18 cellular contexts compared by ENCODE assay signal in genomic region chr14:103131580-103131979, GRCh38. TPM values are rescaled to one million over a fixed set of nuclear protein-coding genes. Genes with fewer than 3 reads are reported as not detected.
DNase-seq lines count a peak whose midpoint lies in the region; ATAC-seq and TF ChIP-seq lines count a peak whose summit lies in the region.
"Had no signal": no experiment of that assay in that cellular context is flagged by ENCODE, and none has a peak within 500 bp of the region (broad histone marks: within the 10 kb centered on the region; RNA-seq: fewer than 3 reads in every experiment).

No MANE protein-coding gene starts in this region.

- no peak overlapping the region for H2AK9ac ChIP-seq in IMR-90 (replicated peaks; ENCODE audit: low read depth, low read length, poor library complexity)

- no peak for DNase-seq in IMR-90
- peak in 1 of 4 donors; percentile 5 for DNase-seq in body of pancreas
- no peak for DNase-seq in type B pancreatic cell (ENCODE audit: extremely low spot score, unreplicated experiment)
- DNase-seq in WTC11 (ENCODE audit: low spot score), result no peak
- DNase-seq: ACHN; AML-193; DMS153; NCI-H1436; NCI-H2171; NCI-H446; NK-92 treated with Interleukin-12 subunit alpha and Interleukin-12 subunit beta, amount 100 ng/mL, for 24 hours had no signal

- H3K4me3 ChIP-seq in IMR-90 (ENCODE audit: insufficient read depth, low read depth, low read length), result no peak overlapping the region
- H3K4me3 ChIP-seq in body of pancreas, result no peak overlapping the region
- H3K4me3 ChIP-seq: HAP-1, K562 had no signal

- H2BK120ac ChIP-seq in IMR-90 (ENCODE audit: low read depth, low read length), result no peak overlapping the region

- TF ChIP-seq CTCF in IMR-90 (conservative IDR thresholded peaks at IDR 0.05; ENCODE audit: low read depth, low read length), result no peak
- TF ChIP-seq CTCF in body of pancreas (IDR thresholded peaks at IDR 0.05), result no peak
- no peak for TF ChIP-seq CTCF in nephron (IDR thresholded peaks at IDR 0.05; ENCODE audit: unreplicated experiment in 3 of 3)
- TF ChIP-seq CTCF in type B pancreatic cell (conservative IDR thresholded peaks at IDR 0.05), result no peak
- TF ChIP-seq CTCF in WTC11 (IDR thresholded peaks at IDR 0.05), result no peak

- no peaks in the 10 kb centered on the region for H3K9me3 Mint-ChIP-seq in nephron
- H3K9me3 Mint-ChIP-seq in type B pancreatic cell, result no peaks in the 10 kb centered on the region
- H3K9me3 Mint-ChIP-seq in WTC11, result no peaks in the 10 kb centered on the region

- peaks cover 3% of the 10 kb centered on the region; the same call in 1 of the 2 replicates for H4K20me1 ChIP-seq in IMR-90 (ENCODE audit: insufficient read depth, low read length)

- BruUV-seq in IMR-90 (replicated peaks; lab: Mats Ljungman, UMichigan), result no TSS peak

- dilution Hi-C loops in IMR-90 (cut with HindIII; ENCODE audit: low sequenced_read_pairs, unreplicated experiment), result no loop called here

- 100% methylated on average over 2 of the region's 9 CpGs; no CpG with 5 or more reads in 1 of the 2 experiments for WGBS in IMR-90 (ENCODE audit: extremely low coverage in 2 of 2, insufficient read length in 1 of 2), 2 experiments
- 94 to 100% methylated on average over 5 to 9 of the region's 9 CpGs for WGBS in body of pancreas, 2 donors

- no peak overlapping the region for H4K8ac ChIP-seq in IMR-90 (ENCODE audit: low read depth in 2 of 2, low read length in 2 of 2)

- H3K4me3 Mint-ChIP-seq in nephron, result no peak overlapping the region
- no peak overlapping the region for H3K4me3 Mint-ChIP-seq in type B pancreatic cell
- no peak overlapping the region for H3K4me3 Mint-ChIP-seq in WTC11

- ATAC-seq in IMR-90 (ENCODE audit: low read depth) (no peak), body of pancreas (no peak), WTC11 (no peak), HG03280 (IDR thresholded peaks at IDR 0.05; ENCODE audit: unreplicated experiment) (no peak), GM18907 (IDR thresholded peaks at IDR 0.05; ENCODE audit: unreplicated experiment) (no peak)
- ATAC-seq: K562 had no signal

- no peak overlapping the region for H2BK5ac ChIP-seq in IMR-90 (ENCODE audit: low read depth, low read length, poor library complexity, severe bottlenecking)

- TF ChIP-seq POLR2A in IMR-90 (IDR thresholded peaks at IDR 0.05; ENCODE audit: low read depth, low read length), result no peak
- TF ChIP-seq POLR2A in body of pancreas (IDR thresholded peaks at IDR 0.05), result no peak

- no peak overlapping the region for H4K91ac ChIP-seq in IMR-90 (ENCODE audit: insufficient read depth, low read depth, low read length)

- H3K9me1 ChIP-seq in IMR-90 (ENCODE audit: insufficient read depth, low read length), result peaks cover 10% of the 10 kb centered on the region

- peaks cover 2% of the 10 kb centered on the region; the same call in 1 of the 2 replicates for H3K27me3 ChIP-seq in IMR-90 (ENCODE audit: control insufficient read depth, insufficient read depth, low read length)
- no peaks in the 10 kb centered on the region for H3K27me3 ChIP-seq in body of pancreas

- H3K56ac ChIP-seq in IMR-90 (ENCODE audit: extremely low read depth, insufficient read depth, low read length), result no peak overlapping the region

- H3K27ac Mint-ChIP-seq in nephron (peak overlapping the region; percentile 90 to 93 (median 93)), type B pancreatic cell (peak overlapping the region; percentile 86), WTC11 (no peak overlapping the region)

- no peak overlapping the region for H3K14ac ChIP-seq in IMR-90 (replicated peaks; ENCODE audit: low read depth, low read length)

- no peak for TF ChIP-seq RAD21 in IMR-90 (IDR thresholded peaks at IDR 0.05; ENCODE audit: low read length)

- H3K27ac ChIP-seq in IMR-90 (ENCODE audit: insufficient read depth, low read length) (no peak overlapping the region), body of pancreas (peak overlapping the region; percentile 9 to 60 (median 28))

- no peaks in the 10 kb centered on the region for H3K36me3 ChIP-seq in IMR-90 (ENCODE audit: control insufficient read depth, insufficient read depth, low read length)
- H3K36me3 ChIP-seq in body of pancreas (replicated peaks in 1 of 2; ENCODE audit: insufficient read depth in 1 of 2, low read depth in 2 of 2), result peaks cover 0 to 3% of the 10 kb centered on the region in 2 donors

- peaks cover 31% of the 10 kb centered on the region for H3K4me1 Mint-ChIP-seq in nephron
- peaks cover 23% of the 10 kb centered on the region for H3K4me1 Mint-ChIP-seq in type B pancreatic cell (ENCODE audit: unreplicated experiment)
- H3K4me1 Mint-ChIP-seq in WTC11, result peaks cover 12% of the 10 kb centered on the region

- CTCF ChIA-PET in IMR-90 (lab: Yijun Ruan, JAX) (interaction anchor here (1.0 to 1.5 kb wide), 2 partner anchors 11 to 26 kb away, joined by 3 to 6 read pairs; no protein-coding TSS in a partner anchor), WTC11 (lab: Charles Lee) (interaction anchor here (1.3 to 12.3 kb wide), 4 partner anchors 9 to 54 kb away, joined by 3 to 199 read pairs (median 14); no protein-coding TSS in a partner anchor)

- no peak overlapping the region for H3K4me2 ChIP-seq in IMR-90 (ENCODE audit: low read depth, low read length)

- H3K9ac ChIP-seq in IMR-90 (ENCODE audit: low read depth, low read length), result no peak overlapping the region

- H3K4me1 ChIP-seq in IMR-90 (ENCODE audit: control insufficient read depth, insufficient read depth, low read length), result peaks cover 16% of the 10 kb centered on the region
- H3K4me1 ChIP-seq in body of pancreas, result peaks cover 56% of the 10 kb centered on the region
- H3K4me1 ChIP-seq: HAP-1 had no signal

- H3K79me1 ChIP-seq in IMR-90 (ENCODE audit: low read depth in 1 of 2, low read length in 2 of 2), result no peaks in the 10 kb centered on the region; a peak in 1 of 4 replicates

- H2AK5ac ChIP-seq in IMR-90 (ENCODE audit: low read depth, low read length), result no peak overlapping the region

- POLR2A ChIA-PET in IMR-90 (lab: Charles Lee; ENCODE audit: unreplicated experiment), result interaction anchor here (0.5 kb wide), 1 partner anchor 170 kb away, joined by 5 read pairs; no protein-coding TSS in a partner anchor
- POLR2A ChIA-PET in WTC11 (lab: Charles Lee), result no interaction called here

- H3K23ac ChIP-seq in IMR-90 (ENCODE audit: low read depth, low read length), result no peak overlapping the region

- H3K18ac ChIP-seq in IMR-90 (ENCODE audit: low read depth, low read length), result no peak overlapping the region

- no peak overlapping the region for H4K5ac ChIP-seq in IMR-90 (ENCODE audit: low read depth, low read length)

- H2AFZ ChIP-seq in IMR-90 (replicated peaks; ENCODE audit: low read length, poor library complexity), result peak overlapping the region; percentile 65

- no peak overlapping the region for H2BK15ac ChIP-seq in IMR-90 (ENCODE audit: low read depth, low read length)

- in situ Hi-C loops in IMR-90 (cut with MboI; ENCODE audit: low sequenced_read_pairs), result no loop called here

- intact Hi-C loops in IMR-90 (cut with micrococcal nuclease) (no loop called here), body of pancreas (cut with DNase I) (no loop called here)

- H3K27me3 Mint-ChIP-seq in nephron (ENCODE audit: low read depth) (peaks cover 18% of the 10 kb centered on the region), type B pancreatic cell (no peaks in the 10 kb centered on the region), WTC11 (ENCODE audit: low read depth) (peaks cover 13% of the 10 kb centered on the region)

- no peaks in the 10 kb centered on the region for H3K9me3 ChIP-seq in IMR-90 (ENCODE audit: control insufficient read depth, insufficient read depth, low read length)
- no peaks in the 10 kb centered on the region for H3K9me3 ChIP-seq in body of pancreas
- H3K9me3 ChIP-seq: HAP-1 had no signal

- H2BK20ac ChIP-seq in IMR-90 (ENCODE audit: low read depth, low read length), result peak overlapping the region; percentile 44; the same call in 1 of the 2 replicates

- peak overlapping the region; percentile 3; the same call in 1 of the 2 replicates for H3K4ac ChIP-seq in IMR-90 (ENCODE audit: low read depth, low read length)

- H3K36me3 Mint-ChIP-seq in nephron (ENCODE audit: low read depth) (peaks cover 13% of the 10 kb centered on the region), type B pancreatic cell (peaks cover 5% of the 10 kb centered on the region), WTC11 (peaks cover 5% of the 10 kb centered on the region; the same call in 1 of the 2 replicates)

TF ChIP-seq in IMR-90, 13 proteins besides CTCF, POLR2A, EP300 and RAD21 (continues in another document):
- TF ChIP-seq MXI1 (IDR thresholded peaks at IDR 0.05; ENCODE audit: borderline replicate concordance, low read depth, low read length) (no peak), RCOR1 (IDR thresholded peaks at IDR 0.05; ENCODE audit: insufficient replicate concordance, low read length) (no peak), BHLHE40 (IDR thresholded peaks at IDR 0.05; ENCODE audit: low read depth, low read length) (no peak)

RNA-seq across cellular contexts. Expression of gene TNFAIP2, which starts 8.3 kb away (rescaled TPM):
- total RNA-seq in IMR-90 (2012; rRNA removed) (5.0 and 6.3 TPM in 2 replicates), body of pancreas (10 to 100 TPM; 22.1 to 75.5 TPM), type B pancreatic cell (ENCODE audit: low replicate concordance) (21.5 and 28.5 TPM in 2 replicates), WTC11 (2021) (19.6 to 25.2 TPM (median 24.1 TPM) in 3 replicates)
- 9.6 and 9.9 TPM in 2 replicates for polyA plus RNA-seq in IMR-90 (2012; rRNA removed)
- 10.7 and 12.7 TPM in 2 replicates for polyA plus RNA-seq in IMR-90 (2012; cell fraction: cytosol; rRNA removed)
- 43.9 and 49.0 TPM in 2 replicates for polyA plus RNA-seq in IMR-90 (2012; cell fraction: nucleus; rRNA removed; ENCODE audit: low replicate concordance)
- total RNA-seq: OCI-LY7 had no signal

RNA-seq across cellular contexts. Expression of gene EXOC3L4, which starts 37.1 kb away (rescaled TPM):
- total RNA-seq in IMR-90 (2012; rRNA removed) (not detected in 2 replicates), body of pancreas (1 to 10 TPM in 1 of 2 donors, under 1 TPM in 1; 0.66 to 1.8 TPM), type B pancreatic cell (ENCODE audit: low replicate concordance) (4.0 and 4.1 TPM in 2 replicates), WTC11 (2021) (0.21 to 0.42 TPM (median 0.30 TPM) in 3 replicates)
- polyA plus RNA-seq in IMR-90 (2012; rRNA removed), result not detected in 2 replicates
- polyA plus RNA-seq in IMR-90 (2012; cell fraction: cytosol; rRNA removed), result 0.14 TPM in 1 of 2 replicates, not detected in the other
- 0.72 and 0.85 TPM in 2 replicates for polyA plus RNA-seq in IMR-90 (2012; cell fraction: nucleus; rRNA removed; ENCODE audit: low replicate concordance)
- total RNA-seq: OCI-LY7, RPMI7951 had no signal

RNA-seq across cellular contexts. Expression of gene LBHD2, which starts 47.6 kb away (rescaled TPM):
- total RNA-seq in IMR-90 (2012; rRNA removed), result not detected in 2 replicates
- polyA plus RNA-seq in IMR-90 (2012; rRNA removed), result not detected in 2 replicates
- polyA plus RNA-seq in IMR-90 (2012; cell fraction: cytosol; rRNA removed), result 0.18 TPM in 1 of 2 replicates, not detected in the other
- polyA plus RNA-seq in IMR-90 (2012; cell fraction: nucleus; rRNA removed; ENCODE audit: low replicate concordance), result not detected in 2 replicates
- total RNA-seq in body of pancreas, result not detected
- not detected in 2 replicates for total RNA-seq in type B pancreatic cell (ENCODE audit: low replicate concordance)
- not detected in 3 replicates for total RNA-seq in WTC11 (2021)
- total RNA-seq: K562, OCI-LY7, RPMI7951 had no signal
- polyA plus RNA-seq: K562 had no signal
